Comparison of ENCODE assay signal across 23 cellular contexts in the genomic region with DNA sequence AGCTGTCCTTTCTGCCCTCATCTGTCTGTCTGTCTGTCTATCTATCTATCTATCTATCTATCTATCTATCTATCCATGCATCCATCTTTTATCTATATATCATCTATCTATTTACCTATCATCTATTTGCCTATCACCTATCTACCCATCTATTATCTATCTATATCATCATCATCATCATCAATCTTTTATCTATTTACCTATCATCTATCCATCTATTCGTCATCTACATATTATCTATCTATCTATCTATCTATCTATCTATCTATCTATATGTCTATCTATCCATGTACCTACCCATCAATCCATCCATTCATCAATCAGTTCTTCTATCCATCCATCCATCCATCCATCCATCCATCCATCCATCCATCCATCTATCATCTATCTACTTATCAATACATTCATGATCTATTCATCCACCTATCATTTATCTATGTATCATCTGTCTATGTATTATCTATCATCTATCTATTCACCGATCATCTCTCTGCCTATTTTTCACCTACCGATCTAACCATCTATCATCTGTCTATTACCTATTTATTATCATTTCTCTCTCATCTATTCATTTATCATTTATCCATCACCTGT. TPM values are rescaled to one million over a fixed set of nuclear protein-coding genes. Genes with fewer than 3 reads are reported as not detected.
A peak's percentile ranks its signal among the peaks of the same experiment; 100 is the strongest.
DNase-seq lines count a peak whose midpoint lies in the region; ATAC-seq and TF ChIP-seq lines count a peak whose summit lies in the region.
"Had no signal": no experiment of that assay in that cellular context is flagged by ENCODE, and none has a peak within 500 bp of the region (broad histone marks: within the 10 kb centered on the region; RNA-seq: fewer than 3 reads in every experiment).

No MANE protein-coding gene starts in this region.

- no peak for DNase-seq in T-helper 2 cell treated with Interferon-gamma antibody and Interleukin-4, amounts not matched to agents 5 μg/mL and 100 μg/mL, for 36 hours (ENCODE audit: low spot score)
- DNase-seq in T-helper 2 cell (no peak), immature natural killer cell (no peak), KBM-7 (no peak), nucleus accumbens (lab: John Stamatoyannopoulos, UW) (no peak)
- no peak for DNase-seq in stimulated activated naive CD8-positive, alpha-beta T cell treated with anti-CD3 and anti-CD28 coated beads, Interleukin-15, Interleukin-2, amounts not matched to agents 100 U/mL and 50 U/mL, for 24 hours
- DNase-seq: 8988T; activated CD4-positive, alpha-beta T cell treated with anti-CD3 and anti-CD28 coated beads for 4 hours; DND-41; GF-D8; heart right ventricle; NCI-H146; NCI-H226; NCI-H526 treated with DMSO at 0.1 percent for 48 hours; NK-92 treated with Interleukin-12 subunit alpha and Interleukin-12 subunit beta, amount 100 ng/mL, for 24 hours; occipital lobe; PC-9; SK-N-SH; stimulated activated CD4-positive, alpha-beta T cell treated with anti-CD3 and anti-CD28 coated beads, Interleukin-4, amount 100 ng/mL, for 4 hours had no signal

- in situ Hi-C loops in KBM-7 (cut with MboI; ENCODE audit: low pct_unique_long_range_greater_than_20kb, low sequenced_read_pairs): no loop called here

- no peak for ATAC-seq in stimulated activated naive CD8-positive, alpha-beta T cell treated with anti-CD3 and anti-CD28 coated beads, Interleukin-15, Interleukin-2, amounts not matched to agents 100 U/mL and 50 U/mL, for 24 hours
- ATAC-seq in GM18505 (IDR thresholded peaks at IDR 0.05; ENCODE audit: unreplicated experiment): no peak
- ATAC-seq: HCT116, heart right ventricle, Right ventricle myocardium inferior had no signal

- no peaks in the 10 kb centered on the region for H3K27me3 Mint-ChIP-seq in T-helper 2 cell treated with Interferon-gamma antibody and Interleukin-4, amounts not matched to agents 5 μg/mL and 100 μg/mL, for 36 hours (ENCODE audit: low read depth)
- no peaks in the 10 kb centered on the region for H3K27me3 Mint-ChIP-seq in stimulated activated naive CD8-positive, alpha-beta T cell treated with anti-CD3 and anti-CD28 coated beads, Interleukin-15, Interleukin-2, amounts not matched to agents 100 ng/mL and 50 ng/mL, for 24 hours
- no peaks in the 10 kb centered on the region for H3K27me3 Mint-ChIP-seq in immature natural killer cell (ENCODE audit: low read depth in 3 of 3)

- H3K9me3 Mint-ChIP-seq in T-helper 2 cell treated with Interferon-gamma antibody and Interleukin-4, amounts not matched to agents 5 μg/mL and 100 μg/mL, for 36 hours: no peaks in the 10 kb centered on the region
- H3K9me3 Mint-ChIP-seq in stimulated activated naive CD8-positive, alpha-beta T cell treated with anti-CD3 and anti-CD28 coated beads, Interleukin-15, Interleukin-2, amounts not matched to agents 100 ng/mL and 50 ng/mL, for 24 hours: no peaks in the 10 kb centered on the region
- H3K9me3 Mint-ChIP-seq in immature natural killer cell: no peaks in the 10 kb centered on the region

- H3K4me3 Mint-ChIP-seq in T-helper 2 cell treated with Interferon-gamma antibody and Interleukin-4, amounts not matched to agents 5 μg/mL and 100 μg/mL, for 36 hours: no peak overlapping the region
- H3K4me3 Mint-ChIP-seq in stimulated activated naive CD8-positive, alpha-beta T cell treated with anti-CD3 and anti-CD28 coated beads, Interleukin-15, Interleukin-2, amounts not matched to agents 100 ng/mL and 50 ng/mL, for 24 hours: peak overlapping the region; percentile 28
- no peak overlapping the region for H3K4me3 Mint-ChIP-seq in immature natural killer cell

- peaks cover 17% of the 10 kb centered on the region for H3K4me1 Mint-ChIP-seq in T-helper 2 cell treated with Interferon-gamma antibody and Interleukin-4, amounts not matched to agents 5 μg/mL and 100 μg/mL, for 36 hours (ENCODE audit: low read depth)
- peaks cover 27% of the 10 kb centered on the region for H3K4me1 Mint-ChIP-seq in stimulated activated naive CD8-positive, alpha-beta T cell treated with anti-CD3 and anti-CD28 coated beads, Interleukin-15, Interleukin-2, amounts not matched to agents 100 ng/mL and 50 ng/mL, for 24 hours (ENCODE audit: low read depth)
- peaks cover 0 to 2% of the 10 kb centered on the region in 2 donors for H3K4me1 Mint-ChIP-seq in immature natural killer cell

- peaks cover 45% of the 10 kb centered on the region for H3K36me3 Mint-ChIP-seq in T-helper 2 cell treated with Interferon-gamma antibody and Interleukin-4, amounts not matched to agents 5 μg/mL and 100 μg/mL, for 36 hours (ENCODE audit: low read depth)
- H3K36me3 Mint-ChIP-seq in stimulated activated naive CD8-positive, alpha-beta T cell treated with anti-CD3 and anti-CD28 coated beads, Interleukin-15, Interleukin-2, amounts not matched to agents 100 ng/mL and 50 ng/mL, for 24 hours (ENCODE audit: low read depth): peaks cover 51% of the 10 kb centered on the region
- peaks cover 18 to 45% (median 41%) of the 10 kb centered on the region in 3 donors for H3K36me3 Mint-ChIP-seq in immature natural killer cell

- no peak for TF ChIP-seq POLR2A in GM18505 (IDR thresholded peaks at IDR 0.05; ENCODE audit: borderline replicate concordance, extremely low read depth, insufficient read depth, insufficient read length)

- H3K27ac Mint-ChIP-seq in T-helper 2 cell treated with Interferon-gamma antibody and Interleukin-4, amounts not matched to agents 5 μg/mL and 100 μg/mL, for 36 hours: peak overlapping the region; percentile 8
- peak overlapping the region; percentile 91 for H3K27ac Mint-ChIP-seq in stimulated activated naive CD8-positive, alpha-beta T cell treated with anti-CD3 and anti-CD28 coated beads, Interleukin-15, Interleukin-2, amounts not matched to agents 100 ng/mL and 50 ng/mL, for 24 hours
- H3K27ac Mint-ChIP-seq in immature natural killer cell: peak overlapping the region; percentile 1 to 69 (median 24)

RNA-seq across cellular contexts. Expression of a gene that starts 49.2 kb away (rescaled TPM):
- under 1 TPM in 2 of 3 donors, not detected in 1; 0.22 to 0.54 TPM for polyA plus RNA-seq in immature natural killer cell

Comparison
In these comparisons a context has a peak if more than half of its experiments do, and no peak if none do; other contexts are left out.
1. H3K27ac Mint-ChIP-seq: peak in every context shown above with its lines; median percentile 91 in stimulated activated naive CD8-positive, alpha-beta T cell treated with anti-CD3 and anti-CD28 coated beads, Interleukin-15, Interleukin-2, amounts not matched to agents 100 ng/mL and 50 ng/mL, for 24 hours; 24 in immature natural killer cell; 8 in T-helper 2 cell treated with Interferon-gamma antibody and Interleukin-4, amounts not matched to agents 5 μg/mL and 100 μg/mL, for 36 hours.